In the genomic region with DNA sequence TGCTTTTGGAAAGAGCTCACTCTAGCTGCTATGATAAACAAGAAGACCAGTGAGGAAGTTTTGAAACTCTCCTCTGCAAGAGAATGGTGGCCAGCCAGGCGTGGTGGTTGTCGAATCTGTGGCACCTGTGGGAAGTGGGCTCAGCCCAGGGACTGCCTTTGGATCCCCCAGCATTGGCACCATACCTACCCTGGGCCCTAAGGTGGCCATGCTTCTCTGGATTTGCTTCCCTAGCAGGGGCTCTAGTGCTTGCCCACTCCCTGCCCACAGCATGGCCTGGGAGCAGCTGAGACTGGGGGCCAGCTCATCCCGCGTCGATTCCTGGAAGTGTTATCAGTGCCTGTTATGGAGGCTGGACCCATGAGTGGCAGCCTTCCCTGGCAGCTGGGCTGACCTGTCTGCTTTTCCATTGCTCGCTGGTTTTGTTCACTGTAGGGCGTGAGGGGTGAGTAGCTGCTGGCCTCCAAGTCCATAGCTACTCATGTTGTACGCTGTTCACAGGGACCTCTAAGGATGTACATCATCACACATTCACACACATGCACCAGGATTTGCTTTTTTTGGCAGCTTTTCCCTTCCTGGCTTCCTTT, we compare ENCODE assay signal across 16 cellular contexts. TPM values are rescaled to one million over a fixed set of nuclear protein-coding genes. Genes with fewer than 3 reads are reported as not detected.
A peak's percentile ranks its signal among the peaks of the same experiment; 100 is the strongest.
DNase-seq lines count a peak whose midpoint lies in the region; ATAC-seq, FAIRE-seq and TF ChIP-seq lines count a peak whose summit lies in the region.
"Had no signal": no experiment of that assay in that cellular context is flagged by ENCODE, and none has a peak within 500 bp of the region (broad histone marks: within the 10 kb centered on the region; RNA-seq: fewer than 3 reads in every experiment).

No MANE protein-coding gene starts in this region.

- DNase-seq in SK-N-SH (no peak), PC-3 (no peak), endothelial cell of umbilical vein (ENCODE audit: low read depth, low spot score) (peak; percentile 98), pulmonary artery endothelial cell (ENCODE audit: low read depth, low spot score) (peak; percentile 95), caudate nucleus (lab: John Stamatoyannopoulos, UW) (no peak), HEK293T (ENCODE audit: extremely low spot score) (no peak)
- DNase-seq: 8988T; activated CD8-positive, alpha-beta T cell treated with anti-CD3 and anti-CD28 coated beads for 36 hours; body of pancreas; H9; left colon; naive B cell; NCI-H2029 treated with DMSO at 0.1 percent for 48 hours had no signal

- TF ChIP-seq RAD21 in SK-N-SH (IDR thresholded peaks at IDR 0.05; ENCODE audit: low read length), result no peak

- no peaks in the 10 kb centered on the region for H3K9me1 ChIP-seq in endothelial cell of umbilical vein (replicated peaks; ENCODE audit: control insufficient read depth, extremely low read depth, insufficient read depth, low read length)

- no peak overlapping the region for H3K9ac ChIP-seq in SK-N-SH
- no peak overlapping the region for H3K9ac ChIP-seq in PC-3 (ENCODE audit: low read length)
- peak overlapping the region; percentile 95 for H3K9ac ChIP-seq in endothelial cell of umbilical vein (replicated peaks; ENCODE audit: extremely low read depth, insufficient read depth, low read length)

- no peak for TF ChIP-seq EP300 in SK-N-SH (IDR thresholded peaks at IDR 0.05; ENCODE audit: borderline replicate concordance in 1 of 2, low read depth in 1 of 2, low read length in 1 of 2)

- H3K9me2 ChIP-seq in SK-N-SH, result no peaks in the 10 kb centered on the region
- no peaks in the 10 kb centered on the region for H3K9me2 ChIP-seq in PC-3 (replicated peaks; ENCODE audit: low read length)

- TF ChIP-seq CTCF in SK-N-SH (IDR thresholded peaks at IDR 0.05) (no peak), PC-3 (conservative IDR thresholded peaks at IDR 0.05; ENCODE audit: low read depth, low read length) (no peak), endothelial cell of umbilical vein (IDR thresholded peaks at IDR 0.05; ENCODE audit: extremely low read depth in 1 of 2, insufficient read depth in 1 of 2, low read depth in 1 of 2, low read length in 2 of 2) (no peak)

- POLR2A ChIA-PET in SK-N-SH (lab: Yijun Ruan, JAX), result no interaction called here
- POLR2A ChIA-PET in PC-3 (lab: Charles Lee; ENCODE audit: unreplicated experiment), result no interaction called here
- POLR2A ChIA-PET in endothelial cell of umbilical vein (lab: Charles Lee), result no interaction called here
- POLR2A ChIA-PET in HEK293T (lab: Yijun Ruan, JAX), result interaction anchor here (1.3 kb wide), 1 partner anchor 24 kb away, joined by 3 read pairs; no protein-coding TSS in a partner anchor

- H3K4me1 ChIP-seq in SK-N-SH (ENCODE audit: control insufficient read depth in 1 of 2, insufficient read depth in 2 of 2, low read depth in 1 of 2, low read length in 1 of 2) (peaks cover 9 to 34% of the 10 kb centered on the region in 2 experiments; a peak in 2 of 4 replicates), PC-3 (ENCODE audit: insufficient read depth, low read length) (peaks cover 22% of the 10 kb centered on the region), endothelial cell of umbilical vein (ENCODE audit: control insufficient read depth, extremely low read depth, insufficient read depth, low read length) (peaks cover 25% of the 10 kb centered on the region)

- H3K4me3 ChIP-seq in SK-N-SH (ENCODE audit: low read depth in 2 of 2, low read length in 1 of 2) (no peak overlapping the region), PC-3 (ENCODE audit: low read length) (no peak overlapping the region), endothelial cell of umbilical vein (replicated peaks in 1 of 3; ENCODE audit: insufficient read depth in 1 of 3, low read depth in 1 of 3, low read length in 3 of 3) (peak overlapping the region in 1 of 3 experiments; percentile 1)
- H3K4me3 ChIP-seq: body of pancreas, SJSA1 had no signal

- H3F3A ChIP-seq in SK-N-SH (replicated peaks; ENCODE audit: insufficient read depth) (peaks cover 11% of the 10 kb centered on the region), PC-3 (ENCODE audit: low read length, unreplicated experiment) (no peaks in the 10 kb centered on the region)

- H3K36me3 ChIP-seq in SK-N-SH (replicated peaks in 1 of 2; ENCODE audit: control insufficient read depth in 1 of 2, insufficient read depth in 2 of 2, low read length in 1 of 2) (no peaks in the 10 kb centered on the region), PC-3 (ENCODE audit: low read depth, low read length) (no peaks in the 10 kb centered on the region), endothelial cell of umbilical vein (ENCODE audit: control insufficient read depth in 2 of 2, extremely low read depth in 1 of 2, insufficient read depth in 2 of 2, low read length in 2 of 2) (no peaks in the 10 kb centered on the region)

- peak; percentile 99 for FAIRE-seq in endothelial cell of umbilical vein (lab: Jason Lieb, UNC)

- H2AFZ ChIP-seq in SK-N-SH (ENCODE audit: low read depth) (no peak overlapping the region), PC-3 (ENCODE audit: low read length) (no peak overlapping the region), endothelial cell of umbilical vein (ENCODE audit: low read depth, low read length) (no peak overlapping the region)

- H3K79me2 ChIP-seq in SK-N-SH (ENCODE audit: insufficient read depth) (peaks cover 27% of the 10 kb centered on the region), PC-3 (ENCODE audit: low read length) (peaks cover 53% of the 10 kb centered on the region), endothelial cell of umbilical vein (ENCODE audit: control insufficient read depth, insufficient read depth, low read length) (peaks cover 10% of the 10 kb centered on the region)

- no peak for TF ChIP-seq POLR2A in endothelial cell of umbilical vein (IDR thresholded peaks at IDR 0.05; ENCODE audit: low read depth, low read length)

- H3K27me3 ChIP-seq in SK-N-SH (ENCODE audit: insufficient read depth) (no peaks in the 10 kb centered on the region), PC-3 (ENCODE audit: low read length) (no peaks in the 10 kb centered on the region), endothelial cell of umbilical vein (ENCODE audit: control insufficient read depth in 2 of 2, insufficient read depth in 2 of 2, low read length in 2 of 2) (no peaks in the 10 kb centered on the region)
- H3K27me3 ChIP-seq: body of pancreas, SJSA1 had no signal

- H3K9me3 ChIP-seq in SK-N-SH (no peaks in the 10 kb centered on the region), PC-3 (ENCODE audit: low read length) (no peaks in the 10 kb centered on the region), endothelial cell of umbilical vein (replicated peaks; ENCODE audit: control insufficient read depth, insufficient read depth, low read length) (no peaks in the 10 kb centered on the region)
- H3K9me3 ChIP-seq: body of pancreas, SJSA1 had no signal

- dilution Hi-C loops in endothelial cell of umbilical vein (cut with MboI; ENCODE audit: extremely low pct_ligation_motif_present, low sequenced_read_pairs), result no loop called here

- intact Hi-C loops in PC-3 (cut with micrococcal nuclease), result loop anchor here (10.0 kb wide), 1 partner anchor 198 kb away; a partner anchor contains a TSS
- intact Hi-C loops in endothelial cell of umbilical vein (cut with micrococcal nuclease), result loop anchor here (1.0 to 10.0 kb wide), 3 partner anchors 91 to 528 kb away; a partner anchor contains a TSS

- H3K27ac ChIP-seq in SK-N-SH (ENCODE audit: low read depth in 2 of 2, low read length in 1 of 2), result no peak overlapping the region
- H3K27ac ChIP-seq in PC-3 (ENCODE audit: low read length), result no peak overlapping the region
- H3K27ac ChIP-seq in endothelial cell of umbilical vein (ENCODE audit: insufficient read depth, low read depth, low read length), result peak overlapping the region; percentile 93
- H3K27ac ChIP-seq in caudate nucleus (ENCODE audit: low read depth, low read length), result no peak overlapping the region
- H3K27ac ChIP-seq: body of pancreas, SJSA1 had no signal

- 98% methylated on average over 8 of the region's 8 CpGs for WGBS in SK-N-SH (ENCODE audit: low lambda C conversion rate)

- ATAC-seq in SK-N-SH treated with all-trans-retinoic acid at 6 μM for 48 hours (no peak), PC-3 (no peak), GM18873 (IDR thresholded peaks at IDR 0.05; ENCODE audit: low FRiP score, unreplicated experiment) (no peak)
- ATAC-seq: activated CD8-positive, alpha-beta T cell treated with anti-CD3 and anti-CD28 coated beads for 36 hours; body of pancreas; left colon had no signal

- BruUV-seq in PC-3 (replicated peaks; lab: Mats Ljungman, UMichigan), result no TSS peak
- no TSS peak for BruUV-seq in endothelial cell of umbilical vein (replicated peaks; lab: Mats Ljungman, UMichigan)

- CTCF ChIA-PET in SK-N-SH (lab: Yijun Ruan, JAX), result interaction anchor here (1.0 to 2.6 kb wide), 4 partner anchors 11 to 229 kb away, joined by 3 to 7 read pairs (median 3); no protein-coding TSS in a partner anchor
- CTCF ChIA-PET in PC-3 (lab: Charles Lee), result no interaction called here
- CTCF ChIA-PET in endothelial cell of umbilical vein (lab: Charles Lee), result interaction anchor here (0.8 to 2.4 kb wide), 11 partner anchors 11 to 204 kb away, joined by 3 to 15 read pairs (median 5); a partner anchor contains a TSS
- CTCF ChIA-PET in HEK293T (lab: Yijun Ruan, JAX), result interaction anchor here (0.8 kb wide), 1 partner anchor 82 kb away, joined by 3 read pairs; no protein-coding TSS in a partner anchor

- H3K4me2 ChIP-seq in SK-N-SH (peak overlapping the region; percentile 98; the same call in 1 of the 2 replicates), PC-3 (ENCODE audit: low read length) (peak overlapping the region; percentile 98), endothelial cell of umbilical vein (ENCODE audit: insufficient read depth, low read length) (peak overlapping the region; percentile 79)

- H4K20me1 ChIP-seq in SK-N-SH (ENCODE audit: insufficient read depth) (no peaks in the 10 kb centered on the region), PC-3 (ENCODE audit: low read length) (no peaks in the 10 kb centered on the region), endothelial cell of umbilical vein (replicated peaks; ENCODE audit: control insufficient read depth, extremely low read depth, insufficient read depth, low read length) (no peaks in the 10 kb centered on the region)

RNA-seq across cellular contexts. Expression of a gene that starts 2.3 kb away (rescaled TPM):
- polyA plus RNA-seq in SK-N-SH (2012; rRNA removed), result 3.3 and 3.8 TPM in 2 replicates
- polyA plus RNA-seq in SK-N-SH (2012; cell fraction: cytosol; rRNA removed), result 2.3 and 2.5 TPM in 2 replicates
- 6.5 and 9.9 TPM in 2 replicates for polyA plus RNA-seq in SK-N-SH (2012; cell fraction: nucleus; rRNA removed)
- total RNA-seq in PC-3 (2014; rRNA removed), result 2.2 and 3.4 TPM in 2 replicates
- 4.9 and 5.4 TPM in 2 replicates for total RNA-seq in endothelial cell of umbilical vein
- 6.3 and 6.9 TPM in 2 replicates for polyA plus RNA-seq in endothelial cell of umbilical vein
- 3.2 and 3.8 TPM in 2 replicates for polyA plus RNA-seq in endothelial cell of umbilical vein (2011; cell fraction: cytosol; rRNA removed)
- polyA plus RNA-seq in endothelial cell of umbilical vein (2011; cell fraction: nucleus; rRNA removed), result 12.0 and 12.8 TPM in 2 replicates
- polyA plus RNA-seq in endothelial cell of umbilical vein (2012), result 1.6 and 3.0 TPM in 2 replicates
- polyA minus RNA-seq in endothelial cell of umbilical vein, result 9.0 and 9.4 TPM in 2 replicates
- polyA minus RNA-seq in endothelial cell of umbilical vein (2011; cell fraction: cytosol; rRNA and poly(A)+ RNA removed), result 2.6 TPM
- polyA minus RNA-seq in endothelial cell of umbilical vein (2011; cell fraction: nucleus; rRNA and poly(A)+ RNA removed), result 8.3 and 12.3 TPM in 2 replicates
- 4.4 and 6.7 TPM in 2 replicates for total RNA-seq in pulmonary artery endothelial cell
- total RNA-seq: body of pancreas had no signal

RNA-seq across cellular contexts. Expression of a gene that starts 39.0 kb away (rescaled TPM):
- polyA plus RNA-seq in SK-N-SH (2012; rRNA removed) (45.1 and 57.1 TPM in 2 replicates), endothelial cell of umbilical vein (112 and 193 TPM in 2 replicates)
- 21.9 and 44.4 TPM in 2 replicates for polyA plus RNA-seq in SK-N-SH (2012; cell fraction: cytosol; rRNA removed)
- 118 and 143 TPM in 2 replicates for polyA plus RNA-seq in SK-N-SH (2012; cell fraction: nucleus; rRNA removed)
- total RNA-seq in PC-3 (2014; rRNA removed) (26.5 and 27.8 TPM in 2 replicates), endothelial cell of umbilical vein (65.7 and 69.8 TPM in 2 replicates), pulmonary artery endothelial cell (73.2 and 77.6 TPM in 2 replicates)
- 94.1 and 114 TPM in 2 replicates for polyA plus RNA-seq in endothelial cell of umbilical vein (2011; cell fraction: cytosol; rRNA removed)
- 80.4 and 107 TPM in 2 replicates for polyA plus RNA-seq in endothelial cell of umbilical vein (2011; cell fraction: nucleus; rRNA removed)
- 68.2 and 80.0 TPM in 2 replicates for polyA plus RNA-seq in endothelial cell of umbilical vein (2012)
- polyA minus RNA-seq in endothelial cell of umbilical vein, result 33.7 and 46.4 TPM in 2 replicates
- polyA minus RNA-seq in endothelial cell of umbilical vein (2011; cell fraction: cytosol; rRNA and poly(A)+ RNA removed), result not detected
- polyA minus RNA-seq in endothelial cell of umbilical vein (2011; cell fraction: nucleus; rRNA and poly(A)+ RNA removed), result 27.0 and 33.2 TPM in 2 replicates
- total RNA-seq: activated CD8-positive, alpha-beta T cell treated with anti-CD3 and anti-CD28 coated beads for 36 hours had no signal

Comparison
In these comparisons a context has a peak if more than half of its experiments do, and no peak if none do; other contexts are left out.
1. DNase-seq: peak in endothelial cell of umbilical vein (single experiment) and pulmonary artery endothelial cell (single experiment); none in SK-N-SH (single experiment), PC-3 (single experiment), caudate nucleus (0 of 61) and HEK293T (single experiment).
2. Peak in every context shown above with its lines, with median percentiles within 50 percentile points of each other: H3K4me2 ChIP-seq.